ENCODE assay signal across 14 cellular contexts in the genomic region with DNA sequence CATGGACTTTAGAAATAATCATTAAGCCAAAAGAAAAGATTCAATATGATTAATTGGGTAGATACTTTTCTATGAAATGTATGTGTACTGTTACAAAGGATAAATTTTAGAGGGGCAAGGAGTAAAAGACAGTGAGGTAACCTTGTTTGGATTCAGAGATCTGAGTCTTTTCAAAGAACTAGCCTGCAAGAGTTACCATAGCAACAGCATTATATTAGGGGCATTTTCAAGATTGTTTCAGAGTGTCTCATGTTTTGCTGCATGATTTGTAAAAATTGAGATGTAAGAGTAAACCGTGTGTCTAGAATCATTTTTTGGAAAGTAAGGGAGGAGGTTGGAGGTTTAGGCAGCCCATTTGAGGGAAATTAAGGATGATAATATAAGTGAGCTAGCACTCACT.
DNase-seq lines count a peak whose midpoint lies in the region; ATAC-seq and TF ChIP-seq lines count a peak whose summit lies in the region.
"Had no signal": no experiment of that assay in that cellular context is flagged by ENCODE, and none has a peak within 500 bp of the region (broad histone marks: within the 10 kb centered on the region; RNA-seq: fewer than 3 reads in every experiment).

No MANE protein-coding gene starts in this region.

- H3K27ac Mint-ChIP-seq in brain: peak overlapping the region; percentile 42 to 92 (median 90)
- H3K27ac Mint-ChIP-seq in effector memory CD8-positive, alpha-beta T cell: no peak overlapping the region

- peaks cover 50% of the 10 kb centered on the region for H3K4me1 Mint-ChIP-seq in brain
- H3K4me1 Mint-ChIP-seq in effector memory CD8-positive, alpha-beta T cell (ENCODE audit: low read depth in 2 of 2): no peaks in the 10 kb centered on the region

- H3K9me3 ChIP-seq in effector memory CD4-positive, alpha-beta T cell (ENCODE audit: control insufficient read depth, low read length): no peaks in the 10 kb centered on the region

- no peaks in the 10 kb centered on the region for H3K79me2 ChIP-seq in mesendoderm (ENCODE audit: control insufficient read depth, insufficient read depth, low read length)

- H3K4me3 Mint-ChIP-seq in brain: peak overlapping the region; percentile 14 to 75 (median 65)
- no peak overlapping the region for H3K4me3 Mint-ChIP-seq in effector memory CD8-positive, alpha-beta T cell
- H3K4me3 Mint-ChIP-seq: H9 had no signal

- peak; percentile 58 for DNase-seq in AG08396 (ENCODE audit: low spot score)
- peak; percentile 7 for DNase-seq in HT1080 (ENCODE audit: low read depth)
- peak; percentile 51 for DNase-seq in mesendoderm
- DNase-seq in effector memory CD4-positive, alpha-beta T cell: no peak
- DNase-seq in effector memory CD8-positive, alpha-beta T cell: no peak
- DNase-seq in NCI-H82 treated with DMSO at 0.1 percent for 48 hours (lab: John Stamatoyannopoulos, UW; ENCODE audit: unreplicated experiment): no peak
- DNase-seq: H9, NCI-H2171 treated with DMSO at 0.1 percent for 48 hours, WERI-Rb-1 had no signal

- H2BK15ac ChIP-seq in mesendoderm (replicated peaks; ENCODE audit: low read depth): no peak overlapping the region

- H3K18ac ChIP-seq in mesendoderm (ENCODE audit: low read length): no peak overlapping the region

- H3K27me3 ChIP-seq in mesendoderm (ENCODE audit: insufficient read depth, low read length, poor library complexity): no peaks in the 10 kb centered on the region
- no peaks in the 10 kb centered on the region for H3K27me3 ChIP-seq in effector memory CD4-positive, alpha-beta T cell (replicated peaks; ENCODE audit: control insufficient read depth, insufficient read depth, low read length, poor library complexity, severe bottlenecking)
- H3K27me3 ChIP-seq: BLaER1 treated with 17β-estradiol and CSF1 and Interleukin-3, amounts not matched to agents 10 nM and 100 nM; right atrium auricular region had no signal

- H3K4me1 ChIP-seq in mesendoderm (ENCODE audit: control insufficient read depth, low read depth, low read length): no peaks in the 10 kb centered on the region
- no peaks in the 10 kb centered on the region for H3K4me1 ChIP-seq in effector memory CD4-positive, alpha-beta T cell (ENCODE audit: control insufficient read depth, insufficient read depth, low read length, poor library complexity, severe bottlenecking)
- H3K4me1 ChIP-seq: BLaER1 treated with 17β-estradiol and CSF1 and Interleukin-3, amounts not matched to agents 10 nM and 100 nM had no signal

- H3K27me3 Mint-ChIP-seq in brain: peaks cover 4% of the 10 kb centered on the region
- no peaks in the 10 kb centered on the region for H3K27me3 Mint-ChIP-seq in effector memory CD8-positive, alpha-beta T cell

- no peak for TF ChIP-seq CTCF in brain (conservative IDR thresholded peaks at IDR 0.05)

- no peak overlapping the region for H2AK5ac ChIP-seq in mesendoderm (ENCODE audit: low read length)

- H3K23ac ChIP-seq in mesendoderm (ENCODE audit: low read length): no peak overlapping the region

- peaks cover 30% of the 10 kb centered on the region for H3K36me3 Mint-ChIP-seq in brain
- H3K36me3 Mint-ChIP-seq in effector memory CD8-positive, alpha-beta T cell (ENCODE audit: insufficient read depth): peaks cover 22% of the 10 kb centered on the region

- no peak overlapping the region for H4K5ac ChIP-seq in mesendoderm (ENCODE audit: low read length)

- H3K4ac ChIP-seq in mesendoderm (ENCODE audit: low read depth, low read length): no peak overlapping the region

- no peak overlapping the region for H3K4me3 ChIP-seq in mesendoderm (ENCODE audit: low read length)
- no peak overlapping the region for H3K4me3 ChIP-seq in effector memory CD4-positive, alpha-beta T cell (ENCODE audit: insufficient read depth, low read depth, low read length, poor library complexity, severe bottlenecking)
- H3K4me3 ChIP-seq: BLaER1 treated with 17β-estradiol and CSF1 and Interleukin-3, amounts not matched to agents 10 nM and 100 nM; right atrium auricular region had no signal

- no peak for ATAC-seq in effector memory CD8-positive, alpha-beta T cell (replicated peaks)
- no peak for ATAC-seq in GM19324 (IDR thresholded peaks at IDR 0.05; ENCODE audit: low FRiP score, unreplicated experiment)

- H3K79me1 ChIP-seq in mesendoderm (ENCODE audit: low read length): no peaks in the 10 kb centered on the region

- no peak overlapping the region for H3K9ac ChIP-seq in mesendoderm (ENCODE audit: low read length)
- H3K9ac ChIP-seq: BLaER1 treated with 17β-estradiol and CSF1 and Interleukin-3, amounts not matched to agents 10 nM and 100 nM; KMS-11 had no signal

- no peak overlapping the region for H3K4me2 ChIP-seq in mesendoderm (ENCODE audit: low read length)
- H3K4me2 ChIP-seq: BLaER1 treated with 17β-estradiol and CSF1 and Interleukin-3, amounts not matched to agents 10 nM and 100 nM; KMS-11 had no signal

- H3K9me3 Mint-ChIP-seq in brain: peaks cover 4 to 8% (median 6%) of the 10 kb centered on the region in 5 experiments
- no peaks in the 10 kb centered on the region for H3K9me3 Mint-ChIP-seq in effector memory CD8-positive, alpha-beta T cell

- WGBS in mesendoderm (ENCODE audit: extremely low coverage, insufficient coverage, low lambda C conversion rate): no CpG with 5 or more reads among the region's 1 CpG

- H3K27ac ChIP-seq in mesendoderm (ENCODE audit: low read depth, low read length): no peak overlapping the region
- H3K27ac ChIP-seq in effector memory CD4-positive, alpha-beta T cell (ENCODE audit: insufficient read depth, low read length, poor library complexity, severe bottlenecking): no peak overlapping the region
- H3K27ac ChIP-seq: BLaER1 treated with 17β-estradiol and CSF1 and Interleukin-3, amounts not matched to agents 10 nM and 100 nM; KMS-11; right atrium auricular region; WERI-Rb-1 had no signal

- no peaks in the 10 kb centered on the region for H3K36me3 ChIP-seq in mesendoderm (ENCODE audit: control insufficient read depth, insufficient read depth, low read length)
- H3K36me3 ChIP-seq in effector memory CD4-positive, alpha-beta T cell (ENCODE audit: control insufficient read depth, insufficient read depth, low read length): peaks cover 5% of the 10 kb centered on the region
- H3K36me3 ChIP-seq: WERI-Rb-1 had no signal

- H4K8ac ChIP-seq in mesendoderm (ENCODE audit: low read depth, low read length): no peak overlapping the region

- H2BK120ac ChIP-seq in mesendoderm (ENCODE audit: low read depth, low read length): no peak overlapping the region

- no peak overlapping the region for H3K56ac ChIP-seq in mesendoderm (ENCODE audit: low read length)

- H2BK5ac ChIP-seq in mesendoderm (ENCODE audit: low read length): no peak overlapping the region

Comparison
In these comparisons a context has a peak if more than half of its experiments do, and no peak if none do; other contexts are left out.
1. DNase-seq: peak in AG08396 (single experiment), HT1080 (single experiment) and mesendoderm (single experiment); none in effector memory CD4-positive, alpha-beta T cell (0 of 3), effector memory CD8-positive, alpha-beta T cell (0 of 3) and NCI-H82 treated with DMSO at 0.1 percent for 48 hours (single experiment).
2. H3K27ac Mint-ChIP-seq: peak in brain (5 of 5); none in effector memory CD8-positive, alpha-beta T cell (0 of 2).
3. H3K4me3 Mint-ChIP-seq: peak in brain (5 of 5); none in effector memory CD8-positive, alpha-beta T cell (0 of 2).